Comparison of ENCODE assay signal across 17 cellular contexts in genomic region chr13:38981096-38981495, GRCh38. TPM values are rescaled to one million over a fixed set of nuclear protein-coding genes. Genes with fewer than 3 reads are reported as not detected.
DNase-seq lines count a peak whose midpoint lies in the region; ATAC-seq and TF ChIP-seq lines count a peak whose summit lies in the region.
"Had no signal": no experiment of that assay in that cellular context is flagged by ENCODE, and none has a peak within 500 bp of the region (broad histone marks: within the 10 kb centered on the region; RNA-seq: fewer than 3 reads in every experiment).

No MANE protein-coding gene starts in this region.

- intact Hi-C loops in Calu3 (cut with micrococcal nuclease; ENCODE audit: unreplicated experiment): no loop called here
- intact Hi-C loops in spleen (cut with DNase I; ENCODE audit: low total_unique reads): no loop called here
- intact Hi-C loops in mucosa of descending colon (cut with DNase I, micrococcal nuclease): no loop called here

- TF ChIP-seq POLR2A in spleen (IDR thresholded peaks at IDR 0.05): no peak

- H3K4me3 ChIP-seq in spleen (no peak overlapping the region), mucosa of descending colon (no peak overlapping the region)
- H3K4me3 ChIP-seq: BLaER1 had no signal

- H3K36me3 Mint-ChIP-seq in Calu3 (ENCODE audit: insufficient read depth, unreplicated experiment) (no peaks in the 10 kb centered on the region), WTC11 (peaks cover 23% of the 10 kb centered on the region)

- H3K36me3 ChIP-seq in spleen (no peaks in the 10 kb centered on the region), mucosa of descending colon (ENCODE audit: low read depth) (no peaks in the 10 kb centered on the region)
- H3K36me3 ChIP-seq: BLaER1 had no signal

- no peak overlapping the region for H3K27ac ChIP-seq in spleen
- H3K27ac ChIP-seq: BLaER1 had no signal

- no TSS peak for BruUV-seq in Calu3 (replicated peaks; lab: Mats Ljungman, UMichigan)

- H3K4me1 ChIP-seq in spleen (no peaks in the 10 kb centered on the region), mucosa of descending colon (ENCODE audit: low read depth) (no peaks in the 10 kb centered on the region)
- H3K4me1 ChIP-seq: BLaER1 had no signal

- peaks cover 0 to 6% (median 0%) of the 10 kb centered on the region in 7 donors for H3K27me3 ChIP-seq in spleen (replicated peaks in 1 of 7)
- H3K27me3 ChIP-seq: BLaER1 had no signal

- 69 to 89% (median 81%) methylated on average over 2 of the region's 2 CpGs for WGBS in spleen, 5 donors

- CTCF ChIA-PET in Calu3 (lab: Charles Lee): interaction anchor here (0.6 kb wide), 2 partner anchors 36 to 1981 kb away, joined by 3 read pairs; no protein-coding TSS in a partner anchor
- CTCF ChIA-PET in WTC11 (lab: Charles Lee): interaction anchor here (1.1 kb wide), 1 partner anchor 635 kb away, joined by 3 read pairs; no protein-coding TSS in a partner anchor

- TF ChIP-seq CTCF in Calu3 (IDR thresholded peaks at IDR 0.05; ENCODE audit: unreplicated experiment) (no peak), WTC11 (IDR thresholded peaks at IDR 0.05) (no peak), spleen (IDR thresholded peaks at IDR 0.05 in 8 of 11, conservative IDR thresholded peaks at IDR 0.05 in 3 of 11) (no peak), mucosa of descending colon (IDR thresholded peaks at IDR 0.05) (no peak)

- H3K27ac Mint-ChIP-seq in Calu3 (ENCODE audit: unreplicated experiment) (peak overlapping the region; percentile 68), WTC11 (peak overlapping the region; percentile 2; the same call in 1 of the 2 replicates)
- H3K27ac Mint-ChIP-seq: CD8-positive, alpha-beta memory T cell had no signal

- ATAC-seq in WTC11 (no peak), HG02642 (IDR thresholded peaks at IDR 0.05; ENCODE audit: poor library complexity, unreplicated experiment) (no peak), mucosa of descending colon (no peak)
- ATAC-seq: PC-3 had no signal

- no peak overlapping the region for H3K4me3 Mint-ChIP-seq in Calu3 (ENCODE audit: low read depth, unreplicated experiment)
- H3K4me3 Mint-ChIP-seq in WTC11: no peak overlapping the region
- H3K4me3 Mint-ChIP-seq: CD8-positive, alpha-beta memory T cell; H9 had no signal

- POLR2A ChIA-PET in WTC11 (lab: Charles Lee): no interaction called here

- no peak for DNase-seq in Calu3
- DNase-seq in NCI-H146 (lab: John Stamatoyannopoulos, UW): peak; percentile 88
- no peak for DNase-seq in WTC11 (ENCODE audit: low spot score)
- DNase-seq in left kidney (ENCODE audit: low read depth, low spot score): peak; percentile 28
- DNase-seq in NK-92 treated with Interleukin-12 subunit alpha and Interleukin-12 subunit beta, amount 100 ng/mL, for 24 hours (lab: John Stamatoyannopoulos, UW): no peak
- DNase-seq in spleen: no peak
- no peak for DNase-seq in mucosa of descending colon
- DNase-seq: CD8-positive, alpha-beta memory T cell; H9; NCI-H1417 treated with DMSO at 0.1 percent for 48 hours; NCI-H446 treated with DMSO at 0.1 percent for 48 hours; PC-3 had no signal

- peaks cover 0 to 23% (median 19%) of the 10 kb centered on the region in 8 donors for H3K9me3 ChIP-seq in spleen
- H3K9me3 ChIP-seq in mucosa of descending colon: no peaks in the 10 kb centered on the region
- H3K9me3 ChIP-seq: SK-N-SH had no signal

- peaks cover 7% of the 10 kb centered on the region for H3K4me1 Mint-ChIP-seq in Calu3 (ENCODE audit: low read depth, unreplicated experiment)
- H3K4me1 Mint-ChIP-seq in WTC11: peaks cover 16% of the 10 kb centered on the region
- H3K4me1 Mint-ChIP-seq: CD8-positive, alpha-beta memory T cell had no signal

- peaks cover 6% of the 10 kb centered on the region for H3K9me3 Mint-ChIP-seq in Calu3 (ENCODE audit: low read depth, unreplicated experiment)
- peaks cover 25% of the 10 kb centered on the region for H3K9me3 Mint-ChIP-seq in WTC11

- H3K27me3 Mint-ChIP-seq in Calu3 (ENCODE audit: unreplicated experiment) (no peaks in the 10 kb centered on the region), WTC11 (ENCODE audit: low read depth) (no peaks in the 10 kb centered on the region; the same call in 1 of the 2 replicates)

TF ChIP-seq in WTC11, 78 proteins besides CTCF, POLR2A, EP300 and RAD21:
- TF ChIP-seq OVOL2 (CRISPR knock-in tag; IDR thresholded peaks at IDR 0.05; ENCODE audit: borderline replicate concordance): no peak
- TF ChIP-seq ATF1 (CRISPR knock-in tag; IDR thresholded peaks at IDR 0.05): no peak
- no peak for TF ChIP-seq ZNF263 (CRISPR knock-in tag; IDR thresholded peaks at IDR 0.05; ENCODE audit: low read depth)
- TF ChIP-seq TEAD1 (CRISPR knock-in tag; IDR thresholded peaks at IDR 0.05): no peak
- no peak for TF ChIP-seq NFATC4 (CRISPR knock-in tag; IDR thresholded peaks at IDR 0.05)
- TF ChIP-seq ZNF532 (CRISPR knock-in tag; IDR thresholded peaks at IDR 0.05; ENCODE audit: borderline replicate concordance): no peak
- TF ChIP-seq NR1H2 (CRISPR knock-in tag; IDR thresholded peaks at IDR 0.05): no peak
- no peak for TF ChIP-seq JAZF1 (CRISPR knock-in tag; IDR thresholded peaks at IDR 0.05)
- TF ChIP-seq ATF6 (CRISPR knock-in tag; IDR thresholded peaks at IDR 0.05): no peak
- TF ChIP-seq E2F1 (CRISPR knock-in tag; IDR thresholded peaks at IDR 0.05): no peak

RNA-seq across cellular contexts. Expression of gene STOML3, which starts 9.5 kb away (rescaled TPM):
- total RNA-seq in Calu3 (2022): not detected in 2 replicates
- not detected in 3 replicates for total RNA-seq in WTC11 (2021)
- not detected for total RNA-seq in spleen
- not detected for polyA plus RNA-seq in spleen
- under 1 TPM in 1 of 3 donors, not detected in 2; 0.52 TPM for total RNA-seq in mucosa of descending colon
- total RNA-seq: CD8-positive, alpha-beta memory T cell; H9; PC-3; T-helper 1 cell treated with Interleukin-12 subunit alpha and Interleukin-12 subunit beta and Interleukin-4 antibody, amounts not matched to agents 30 ng/mL and 1 ng/mL, for 36 hours had no signal
- polyA plus RNA-seq: AG04450; CD8-positive, alpha-beta memory T cell; SK-N-SH had no signal

RNA-seq across cellular contexts. Expression of gene PROSER1, which starts 56.8 kb away (rescaled TPM):
- total RNA-seq in Calu3 (2022) (36.0 and 39.5 TPM in 2 replicates), WTC11 (2021) (73.6 to 94.6 TPM (median 74.3 TPM) in 3 replicates), spleen (10 to 100 TPM; 31.9 to 52.2 (median 35.8) TPM), mucosa of descending colon (10 to 100 TPM; 37.4 to 45.0 (median 43.3) TPM)
- polyA plus RNA-seq in spleen: 10 to 100 TPM; 12.8 to 17.7 (median 14.7) TPM

RNA-seq across cellular contexts. Expression of gene NHLRC3, which starts 57.2 kb away (rescaled TPM):
- total RNA-seq in Calu3 (2022) (23.1 and 23.5 TPM in 2 replicates), WTC11 (2021) (17.2 to 19.9 TPM (median 18.8 TPM) in 3 replicates), spleen (10 to 100 TPM; 22.6 to 51.7 (median 38.8) TPM), mucosa of descending colon (10 to 100 TPM; 20.9 to 37.0 (median 33.5) TPM)
- 10 to 100 TPM; 10.1 to 14.5 (median 11.2) TPM for polyA plus RNA-seq in spleen

Comparison
In these comparisons a context has a peak if more than half of its experiments do, and no peak if none do; other contexts are left out.
1. DNase-seq: peak in NCI-H146 (single experiment) and left kidney (single experiment); none in Calu3 (single experiment), WTC11 (single experiment), NK-92 treated with Interleukin-12 subunit alpha and Interleukin-12 subunit beta, amount 100 ng/mL, for 24 hours (single experiment), spleen (single experiment) and mucosa of descending colon (0 of 3).